In the genomic region with DNA sequence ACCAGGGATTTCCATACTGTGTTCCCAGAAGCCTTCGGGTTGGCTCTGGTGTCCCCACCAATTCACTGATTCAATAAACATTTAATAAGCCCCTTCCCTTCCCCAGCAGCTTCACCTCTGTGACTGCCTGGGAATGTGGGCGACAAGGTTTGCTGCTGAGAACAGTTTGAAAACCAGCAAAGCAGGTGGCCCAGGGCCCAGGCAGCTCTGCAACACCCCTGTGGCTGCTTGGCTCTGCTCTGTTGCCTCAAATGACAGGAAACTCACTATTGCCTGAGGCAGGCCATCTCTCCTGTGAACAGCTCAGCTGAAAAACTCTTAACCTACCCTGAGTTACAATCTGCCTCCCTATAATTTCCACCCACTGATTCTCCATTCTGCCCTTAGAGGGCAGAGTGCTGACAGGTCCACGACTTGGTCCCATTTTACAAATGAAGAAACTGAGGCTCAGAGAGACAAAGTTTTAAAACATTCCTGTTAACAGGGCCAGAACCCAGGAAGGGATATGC, we compare ENCODE assay signal across 9 cellular contexts. TPM values are rescaled to one million over a fixed set of nuclear protein-coding genes. Genes with fewer than 3 reads are reported as not detected.
A peak's percentile ranks its signal among the peaks of the same experiment; 100 is the strongest.
DNase-seq lines count a peak whose midpoint lies in the region; ATAC-seq and TF ChIP-seq lines count a peak whose summit lies in the region.
"Had no signal": no experiment of that assay in that cellular context is flagged by ENCODE, and none has a peak within 500 bp of the region (broad histone marks: within the 10 kb centered on the region; RNA-seq: fewer than 3 reads in every experiment).

No MANE protein-coding gene starts in this region.

- H3K36me3 ChIP-seq in Karpas-422 (ENCODE audit: insufficient read depth, low read length): peaks cover 41% of the 10 kb centered on the region

- CTCF ChIA-PET in activated naive CD4-positive, alpha-beta T cell treated with anti-CD3 and anti-CD28 coated beads for 36 hours (lab: Charles Lee): interaction anchor here (0.7 to 1.7 kb wide), 3 partner anchors 8 to 85 kb away, joined by 3 to 4 read pairs (median 3); no protein-coding TSS in a partner anchor

- no peaks in the 10 kb centered on the region for H3K27me3 Mint-ChIP-seq in activated naive CD4-positive, alpha-beta T cell treated with anti-CD3 and anti-CD28 coated beads for 36 hours (ENCODE audit: low read depth)
- H3K27me3 Mint-ChIP-seq in stimulated activated naive B cell treated with anti-CD40 and anti-IgM and Interleukin-4, amounts not matched to agents 10 μg/mL and 1 μg/mL and 100 μg/mL, for 72 hours: no peaks in the 10 kb centered on the region

- peak; percentile 8 for TF ChIP-seq CTCF in cardiac fibroblast (IDR thresholded peaks at IDR 0.05; ENCODE audit: low read depth, low read length)

- H2AFZ ChIP-seq in Karpas-422 (ENCODE audit: low read length): no peak overlapping the region

- DNase-seq in activated naive CD4-positive, alpha-beta T cell treated with anti-CD3 and anti-CD28 coated beads for 36 hours: no peak
- DNase-seq in activated naive CD4-positive, alpha-beta T cell (lab: John Stamatoyannopoulos, UW): no peak
- DNase-seq in Karpas-422: peak; percentile 81
- no peak for DNase-seq in cardiac fibroblast (ENCODE audit: low read depth in 2 of 2)
- DNase-seq in stimulated activated naive B cell treated with anti-CD40 and anti-IgM and Interleukin-4, amounts not matched to agents 10 μg/mL and 1 μg/mL and 100 μg/mL, for 72 hours: peak; percentile 57
- no peak for DNase-seq in AG08396 (ENCODE audit: low spot score)

- H3K4me3 ChIP-seq in Karpas-422 (ENCODE audit: low read length): peak overlapping the region; percentile 70; the same call in 1 of the 2 replicates
- no peak overlapping the region for H3K4me3 ChIP-seq in cardiac fibroblast (replicated peaks in 1 of 2; ENCODE audit: low read depth in 2 of 2, low read length in 2 of 2)

- no peak overlapping the region for H3K4me3 Mint-ChIP-seq in activated naive CD4-positive, alpha-beta T cell treated with anti-CD3 and anti-CD28 coated beads for 36 hours
- H3K4me3 Mint-ChIP-seq in stimulated activated naive B cell treated with anti-CD40 and anti-IgM and Interleukin-4, amounts not matched to agents 10 μg/mL and 1 μg/mL and 100 μg/mL, for 72 hours: peak overlapping the region; percentile 2 to 49

- H3K36me3 Mint-ChIP-seq in activated naive CD4-positive, alpha-beta T cell treated with anti-CD3 and anti-CD28 coated beads for 36 hours (ENCODE audit: low read depth): peaks cover 54% of the 10 kb centered on the region
- H3K36me3 Mint-ChIP-seq in stimulated activated naive B cell treated with anti-CD40 and anti-IgM and Interleukin-4, amounts not matched to agents 10 μg/mL and 1 μg/mL and 100 μg/mL, for 72 hours: peaks cover 27 to 34% of the 10 kb centered on the region in 2 donors

- peaks cover 68% of the 10 kb centered on the region for H3K4me1 ChIP-seq in Karpas-422 (ENCODE audit: low read length)

- peaks cover 35% of the 10 kb centered on the region for H3K79me2 ChIP-seq in Karpas-422 (ENCODE audit: low read length)

- peak overlapping the region; percentile 99 for H3K27ac ChIP-seq in Karpas-422 (ENCODE audit: low read length)
- H3K27ac ChIP-seq: epithelial cell of prostate had no signal

- ATAC-seq in stimulated activated naive B cell treated with anti-CD40 and anti-IgM and Interleukin-4, amounts not matched to agents 10 μg/mL and 1 μg/mL and 100 μg/mL, for 72 hours (replicated peaks): peak; percentile 45 to 59
- ATAC-seq in GM19452 (IDR thresholded peaks at IDR 0.05; ENCODE audit: unreplicated experiment) (no peak), HG03520 (IDR thresholded peaks at IDR 0.05; ENCODE audit: unreplicated experiment) (no peak)

- intact Hi-C loops in activated naive CD4-positive, alpha-beta T cell treated with anti-CD3 and anti-CD28 coated beads for 36 hours (cut with micrococcal nuclease): loop anchor here (2.0 kb wide), 1 partner anchor 13 kb away; no protein-coding TSS in a partner anchor

- H3K27ac Mint-ChIP-seq in activated naive CD4-positive, alpha-beta T cell treated with anti-CD3 and anti-CD28 coated beads for 36 hours: peak overlapping the region; percentile 72
- H3K27ac Mint-ChIP-seq in stimulated activated naive B cell treated with anti-CD40 and anti-IgM and Interleukin-4, amounts not matched to agents 10 μg/mL and 1 μg/mL and 100 μg/mL, for 72 hours: peak overlapping the region; percentile 90

- H4K20me1 ChIP-seq in Karpas-422 (ENCODE audit: insufficient read depth, low read depth, low read length): no peaks in the 10 kb centered on the region

- peak overlapping the region; percentile 87 for H3K9ac ChIP-seq in Karpas-422 (ENCODE audit: low read length)

- peak overlapping the region; percentile 85 for H3K4me2 ChIP-seq in Karpas-422 (ENCODE audit: low read depth, low read length, poor library complexity, severe bottlenecking)

- H3K27me3 ChIP-seq in Karpas-422 (ENCODE audit: low read length): no peaks in the 10 kb centered on the region

- H3K9me3 ChIP-seq in Karpas-422 (ENCODE audit: low read length): no peaks in the 10 kb centered on the region

- H3K9me3 Mint-ChIP-seq in activated naive CD4-positive, alpha-beta T cell treated with anti-CD3 and anti-CD28 coated beads for 36 hours: no peaks in the 10 kb centered on the region
- no peaks in the 10 kb centered on the region for H3K9me3 Mint-ChIP-seq in stimulated activated naive B cell treated with anti-CD40 and anti-IgM and Interleukin-4, amounts not matched to agents 10 μg/mL and 1 μg/mL and 100 μg/mL, for 72 hours

- no peaks in the 10 kb centered on the region for H3K9me2 ChIP-seq in Karpas-422 (replicated peaks; ENCODE audit: insufficient read depth, low read length)

- H3K4me1 Mint-ChIP-seq in activated naive CD4-positive, alpha-beta T cell treated with anti-CD3 and anti-CD28 coated beads for 36 hours (ENCODE audit: low read depth): peaks cover 92% of the 10 kb centered on the region
- peaks cover 62 to 97% of the 10 kb centered on the region in 2 donors for H3K4me1 Mint-ChIP-seq in stimulated activated naive B cell treated with anti-CD40 and anti-IgM and Interleukin-4, amounts not matched to agents 10 μg/mL and 1 μg/mL and 100 μg/mL, for 72 hours

RNA-seq across cellular contexts. Expression of gene ADORA2A, which starts 10.5 kb away (rescaled TPM):
- 10 to 100 TPM; 37.6 to 38.0 TPM for total RNA-seq in activated naive CD4-positive, alpha-beta T cell treated with anti-CD3 and anti-CD28 coated beads for 36 hours
- total RNA-seq in Karpas-422 (2014; rRNA removed; shearing (Covaris generic); ENCODE audit: low replicate concordance): 65.9 and 86.7 TPM in 2 replicates

RNA-seq across cellular contexts. Expression of gene UPB1, which starts 57.3 kb away (rescaled TPM):
- total RNA-seq in activated naive CD4-positive, alpha-beta T cell treated with anti-CD3 and anti-CD28 coated beads for 36 hours: under 1 TPM in 1 of 2 experiments, not detected in 1; 0.10 TPM
- total RNA-seq in Karpas-422 (2014; rRNA removed; shearing (Covaris generic); ENCODE audit: low replicate concordance): 0.19 and 1.3 TPM in 2 replicates

Comparison
In these comparisons a context has a peak if more than half of its experiments do, and no peak if none do; other contexts are left out.
1. DNase-seq: peak in Karpas-422 (single experiment) and stimulated activated naive B cell treated with anti-CD40 and anti-IgM and Interleukin-4, amounts not matched to agents 10 μg/mL and 1 μg/mL and 100 μg/mL, for 72 hours (single experiment); none in activated naive CD4-positive, alpha-beta T cell treated with anti-CD3 and anti-CD28 coated beads for 36 hours (single experiment), activated naive CD4-positive, alpha-beta T cell (0 of 4), cardiac fibroblast (0 of 2) and AG08396 (single experiment).
2. ATAC-seq: peak in stimulated activated naive B cell treated with anti-CD40 and anti-IgM and Interleukin-4, amounts not matched to agents 10 μg/mL and 1 μg/mL and 100 μg/mL, for 72 hours (2 of 2); none in GM19452 (single experiment) and HG03520 (single experiment).